In the genomic region with DNA sequence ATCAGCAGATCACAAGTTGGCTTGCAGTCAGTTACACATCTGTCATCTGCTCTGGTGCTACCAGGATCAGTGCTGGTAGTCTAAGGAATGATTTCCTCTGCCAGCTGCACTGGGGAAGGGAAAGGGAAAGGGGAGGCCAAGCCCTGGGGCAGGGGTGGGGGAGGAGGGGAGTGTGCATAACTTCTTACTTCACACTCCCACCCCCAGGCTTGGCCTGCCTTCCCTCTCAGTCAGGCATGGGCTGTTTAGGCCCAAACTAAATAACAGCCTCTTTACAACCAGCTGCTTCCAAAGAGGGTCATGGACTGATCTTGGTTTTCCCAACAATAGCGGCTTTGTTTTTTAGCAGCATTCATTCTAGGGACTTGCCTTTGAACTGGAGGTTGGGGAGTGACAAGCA, we compare ENCODE assay signal across 12 cellular contexts.
DNase-seq lines count a peak whose midpoint lies in the region; ATAC-seq lines count a peak whose summit lies in the region.
"Had no signal": no experiment of that assay in that cellular context is flagged by ENCODE, and none has a peak within 500 bp of the region (broad histone marks: within the 10 kb centered on the region; RNA-seq: fewer than 3 reads in every experiment).

No MANE protein-coding gene starts in this region.

- peak; percentile 55 for DNase-seq in DMS 273 (lab: John Stamatoyannopoulos, UW; ENCODE audit: unreplicated experiment)
- DNase-seq in DMS 273 treated with DMSO at 0.1 percent for 48 hours (lab: John Stamatoyannopoulos, UW), result no peak
- DNase-seq in amniotic epithelial cell (ENCODE audit: low read depth), result peak; percentile 28
- peak; percentile 33 for DNase-seq in iPS-NIHi7 (ENCODE audit: extremely low spot score)
- DNase-seq in sciatic nerve (ENCODE audit: low spot score), result peak; percentile 77
- no peak for DNase-seq in GM19238 (ENCODE audit: insufficient read length, low spot score)
- DNase-seq in middle frontal gyrus (ENCODE audit: extremely low spot score, low spot score), result no peak
- DNase-seq: activated CD4-positive, alpha-beta T cell treated with anti-CD3 and anti-CD28 coated beads, Interleukin-2, amount 50 U/mL, for 4 hours; DMS153; Kasumi-1 had no signal

- ATAC-seq in sciatic nerve, result peak; percentile 92
- ATAC-seq in GM21825 (IDR thresholded peaks at IDR 0.05; ENCODE audit: unreplicated experiment), result no peak
- ATAC-seq: stimulated activated memory B cell treated with anti-CD40 and anti-IgM and Interleukin-4, amounts not matched to agents 10 μg/mL and 1 μg/mL and 100 μg/mL, for 72 hours had no signal

- intact Hi-C loops in sciatic nerve (cut with DNase I), result no loop called here

Comparison
In these comparisons a context has a peak if more than half of its experiments do, and no peak if none do; other contexts are left out.
1. DNase-seq: peak in DMS 273 (single experiment), amniotic epithelial cell (single experiment), iPS-NIHi7 (single experiment) and sciatic nerve (single experiment); none in DMS 273 treated with DMSO at 0.1 percent for 48 hours (single experiment), GM19238 (single experiment) and middle frontal gyrus (single experiment).